ENCODE assay signal across 21 cellular contexts in the genomic region with DNA sequence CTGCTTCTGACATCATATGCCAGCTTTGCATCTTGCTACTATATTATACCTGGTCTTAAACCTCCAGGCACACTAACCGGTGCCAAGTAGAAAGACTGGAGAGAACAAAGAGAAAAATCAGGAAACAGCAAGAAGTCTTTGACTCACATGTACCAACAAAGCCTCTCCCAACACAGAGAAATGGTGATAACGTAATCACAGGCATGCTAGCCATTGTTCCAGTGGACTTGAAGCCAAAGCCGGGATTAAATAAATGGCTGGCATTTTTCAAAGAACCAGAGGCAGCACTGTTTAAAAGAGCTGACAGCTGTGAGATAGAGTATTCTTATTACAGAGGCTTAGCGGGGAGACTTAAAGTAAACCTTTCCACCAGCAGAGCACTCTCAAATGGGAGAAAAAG.
DNase-seq lines count a peak whose midpoint lies in the region; ATAC-seq, FAIRE-seq and TF ChIP-seq lines count a peak whose summit lies in the region.
"Had no signal": no experiment of that assay in that cellular context is flagged by ENCODE, and none has a peak within 500 bp of the region (broad histone marks: within the 10 kb centered on the region; RNA-seq: fewer than 3 reads in every experiment).

No MANE protein-coding gene starts in this region.

- intact Hi-C loops in upper lobe of right lung (cut with DNase I), result no loop called here

- H3K9me3 ChIP-seq in upper lobe of right lung, result no peaks in the 10 kb centered on the region
- H3K9me3 ChIP-seq: MG63 had no signal

- no peaks in the 10 kb centered on the region for H3K4me1 Mint-ChIP-seq in naive thymus-derived CD8-positive, alpha-beta T cell
- H3K4me1 Mint-ChIP-seq: CD4-positive, alpha-beta memory T cell; memory B cell; T-helper 17 cell had no signal

- no peak for ATAC-seq in upper lobe of right lung
- ATAC-seq in naive thymus-derived CD8-positive, alpha-beta T cell, result no peak
- ATAC-seq: T-helper 17 cell had no signal

- POLR2A ChIA-PET in naive thymus-derived CD8-positive, alpha-beta T cell (lab: Charles Lee), result no interaction called here

- peaks cover 3 to 34% (median 17%) of the 10 kb centered on the region in 5 donors for H3K27me3 Mint-ChIP-seq in naive thymus-derived CD8-positive, alpha-beta T cell

- H3K27ac ChIP-seq in upper lobe of right lung, result no peak overlapping the region

- H3K27ac Mint-ChIP-seq in naive thymus-derived CD8-positive, alpha-beta T cell, result no peak overlapping the region
- H3K27ac Mint-ChIP-seq: CD4-positive, alpha-beta memory T cell; stimulated activated naive CD8-positive, alpha-beta T cell treated with anti-CD3 and anti-CD28 coated beads, Interleukin-15, Interleukin-2, amounts not matched to agents 100 ng/mL and 50 ng/mL, for 24 hours; T-helper 17 cell had no signal

- H3K36me3 ChIP-seq in upper lobe of right lung, result no peaks in the 10 kb centered on the region
- H3K36me3 ChIP-seq: MG63 had no signal

- no peaks in the 10 kb centered on the region for H3K36me3 Mint-ChIP-seq in naive thymus-derived CD8-positive, alpha-beta T cell
- H3K36me3 Mint-ChIP-seq: CD4-positive, alpha-beta memory T cell; memory B cell had no signal

- H3K4me3 ChIP-seq in upper lobe of right lung, result no peak overlapping the region
- H3K4me3 ChIP-seq: MG63 had no signal

- no peaks in the 10 kb centered on the region for H3K4me1 ChIP-seq in upper lobe of right lung

- H3K27me3 ChIP-seq in upper lobe of right lung, result peaks cover 11% of the 10 kb centered on the region
- H3K27me3 ChIP-seq: MG63 had no signal

- no peak overlapping the region for H3K4me3 Mint-ChIP-seq in naive thymus-derived CD8-positive, alpha-beta T cell
- H3K4me3 Mint-ChIP-seq: CD4-positive, alpha-beta memory T cell; memory B cell; stimulated activated naive CD8-positive, alpha-beta T cell treated with anti-CD3 and anti-CD28 coated beads, Interleukin-15, Interleukin-2, amounts not matched to agents 100 ng/mL and 50 ng/mL, for 24 hours; T-helper 17 cell had no signal

- DNase-seq in D721Med (ENCODE audit: insufficient read length, low spot score), result no peak
- DNase-seq in NCI-H524 (lab: John Stamatoyannopoulos, UW), result peak; percentile 40 to 87
- peak; percentile 71 for DNase-seq in dedifferentiated amniotic fluid mesenchymal stem cell (ENCODE audit: extremely low spot score)
- peak; percentile 12 for DNase-seq in mucosa of gallbladder (ENCODE audit: low spot score)
- DNase-seq in GDM1 (lab: John Stamatoyannopoulos, UW), result no peak
- DNase-seq in NCI-H1436 (lab: John Stamatoyannopoulos, UW), result no peak
- DNase-seq in upper lobe of right lung, result no peak
- no peak for DNase-seq in naive thymus-derived CD8-positive, alpha-beta T cell
- DNase-seq: activated CD4-positive, CD25-positive, alpha-beta regulatory T cell; activated effector memory CD4-positive, alpha-beta T cell treated with anti-CD3 and anti-CD28 coated beads, Interleukin-2, amount 50 U/mL, for 16 hours; aorta; CD4-positive, alpha-beta memory T cell; effector CD4-positive, alpha-beta T cell; MG63; NCI-H2029; occipital lobe; T-helper 17 cell had no signal

- H3K9me3 Mint-ChIP-seq in naive thymus-derived CD8-positive, alpha-beta T cell, result no peaks in the 10 kb centered on the region
- H3K9me3 Mint-ChIP-seq: stimulated activated naive CD8-positive, alpha-beta T cell treated with anti-CD3 and anti-CD28 coated beads, Interleukin-15, Interleukin-2, amounts not matched to agents 100 ng/mL and 50 ng/mL, for 24 hours had no signal

- FAIRE-seq in D721Med (lab: Jason Lieb, UNC), result peak; percentile 53
- FAIRE-seq: HTR-8/SVneo, urothelium cell line had no signal

- TF ChIP-seq CTCF in D721Med (IDR thresholded peaks at IDR 0.05; ENCODE audit: insufficient read depth, missing control alignments) (no peak), upper lobe of right lung (IDR thresholded peaks at IDR 0.05) (no peak)

Comparison
In these comparisons a context has a peak if more than half of its experiments do, and no peak if none do; other contexts are left out.
1. DNase-seq: peak in NCI-H524 (2 of 2), dedifferentiated amniotic fluid mesenchymal stem cell (single experiment) and mucosa of gallbladder (single experiment); none in D721Med (single experiment), GDM1 (single experiment), NCI-H1436 (single experiment), upper lobe of right lung (single experiment) and naive thymus-derived CD8-positive, alpha-beta T cell (0 of 10).